36 cellular contexts compared by ENCODE assay signal in genomic region chr2:38381381-38382143, GRCh38.
"Had no signal": no experiment of that assay in that cellular context is flagged by ENCODE, and none has a peak within 500 bp of the region (broad histone marks: within the 10 kb centered on the region; RNA-seq: fewer than 3 reads in every experiment).

No MANE protein-coding gene starts in this region.

- H3K36me3 ChIP-seq: breast epithelium, gastrocnemius medialis, pancreas, prostate gland, sigmoid colon, thyroid gland, upper lobe of left lung, vagina had no signal

- H3K4me1 ChIP-seq: breast epithelium, pancreas had no signal

- FAIRE-seq: colon, endometrium, pancreas had no signal

- H3K27me3 ChIP-seq: breast epithelium, gastrocnemius medialis, hepatocyte, pancreas, sigmoid colon, thyroid gland, upper lobe of left lung, vagina had no signal

- H3K4me3 Mint-ChIP-seq: activated CD8-positive, alpha-beta memory T cell treated with anti-CD3 and anti-CD28 coated beads, Interleukin-2, amount 10 ng/mL, durations not matched to agents 7 days and 5 days; activated CD8-positive, alpha-beta T cell treated with anti-CD3 and anti-CD28 coated beads, Interleukin-2, amount 10 ng/mL, durations not matched to agents 7 days and 5 days; stimulated activated memory B cell treated with anti-CD40 and anti-IgM and Interleukin-4, amounts not matched to agents 10 μg/mL and 1 μg/mL and 100 μg/mL, for 72 hours; stimulated activated naive CD8-positive, alpha-beta T cell treated with anti-CD3 and anti-CD28 coated beads, Interleukin-15, amount 100 ng/mL, for 72 hours had no signal

- H3K36me3 Mint-ChIP-seq: activated CD8-positive, alpha-beta memory T cell treated with anti-CD3 and anti-CD28 coated beads, Interleukin-2, amount 10 ng/mL, durations not matched to agents 7 days and 5 days; stimulated activated memory B cell treated with anti-CD40 and anti-IgM and Interleukin-4, amounts not matched to agents 10 μg/mL and 1 μg/mL and 100 μg/mL, for 72 hours had no signal

- H3K27me3 Mint-ChIP-seq: central memory CD8-positive, alpha-beta T cell; stimulated activated memory B cell treated with anti-CD40 and anti-IgM and Interleukin-4, amounts not matched to agents 10 μg/mL and 1 μg/mL and 100 μg/mL, for 72 hours; stimulated activated naive CD8-positive, alpha-beta T cell treated with anti-CD3 and anti-CD28 coated beads, Interleukin-15, amount 100 ng/mL, for 72 hours had no signal

- H3K4me2 ChIP-seq: hepatocyte, smooth muscle cell had no signal

- H3K27ac Mint-ChIP-seq: activated CD8-positive, alpha-beta memory T cell treated with anti-CD3 and anti-CD28 coated beads, Interleukin-2, amount 10 ng/mL, durations not matched to agents 7 days and 5 days; activated naive CD4-positive, alpha-beta T cell treated with anti-CD3 and anti-CD28 coated beads, Interleukin-2, amount 50 U/mL, for 72 hours; stimulated activated memory B cell treated with anti-CD40 and anti-IgM and Interleukin-4, amounts not matched to agents 10 μg/mL and 1 μg/mL and 100 μg/mL, for 72 hours; stimulated activated naive CD8-positive, alpha-beta T cell treated with anti-CD3 and anti-CD28 coated beads, Interleukin-15, amount 100 ng/mL, for 72 hours had no signal

- H3K4me3 ChIP-seq: breast epithelium, gastrocnemius medialis, hepatocyte, pancreas, prostate gland, sigmoid colon, smooth muscle cell, thyroid gland, upper lobe of left lung, vagina had no signal

- H3K79me2 ChIP-seq: hepatocyte had no signal

- DNase-seq: activated CD4-positive, alpha-beta T cell treated with anti-CD3 and anti-CD28 coated beads, Interleukin-2, amount 50 U/mL, for 1 hour; activated CD4-positive, CD25-positive, alpha-beta regulatory T cell treated with anti-CD3 and anti-CD28 coated beads, Interleukin-2, amount 50 U/mL, for 72 hours; activated CD8-positive, alpha-beta memory T cell treated with anti-CD3 and anti-CD28 coated beads, Interleukin-2, amount 10 ng/mL, durations not matched to agents 7 days and 5 days; activated CD8-positive, alpha-beta T cell treated with anti-CD3 and anti-CD28 coated beads, Interleukin-2, amount 10 ng/mL, durations not matched to agents 7 days and 5 days; activated T-cell treated with anti-CD3 and anti-CD28 coated beads, Interleukin-2, amount 50 U/mL, for 48 hours; dermis blood vessel endothelial cell; effector CD4-positive, alpha-beta T cell; erythroblast; gastrocnemius medialis; islet precursor cell; left cardiac atrium; midbrain; naive thymus-derived CD4-positive, alpha-beta T cell; nucleus accumbens; pancreas; retina; sigmoid colon; stimulated activated CD4-positive, alpha-beta T cell treated with anti-CD3 and anti-CD28 coated beads, Interleukin-1b, Interleukin-23, amount 100 ng/mL, for 48 hours; stimulated activated CD4-positive, alpha-beta T cell treated with anti-CD3 and anti-CD28 coated beads, Interleukin-4, amount 100 ng/mL, for 4 hours; stimulated activated CD8-positive, alpha-beta memory T cell treated with anti-CD3 and anti-CD28 coated beads, Interleukin-4, amount 100 ng/mL, for 48 hours; stimulated activated naive CD8-positive, alpha-beta T cell treated with anti-CD3 and anti-CD28 coated beads, Interleukin-15, amount 100 ng/mL, for 72 hours; substantia nigra; thyroid gland; upper lobe of left lung had no signal

- H3K27ac ChIP-seq: breast epithelium, gastrocnemius medialis, hepatocyte, pancreas, prostate gland, sigmoid colon, thyroid gland, vagina had no signal

- ATAC-seq: activated CD8-positive, alpha-beta memory T cell treated with anti-CD3 and anti-CD28 coated beads, Interleukin-2, amount 10 ng/mL, durations not matched to agents 7 days and 5 days; activated CD8-positive, alpha-beta T cell treated with anti-CD3 and anti-CD28 coated beads, Interleukin-2, amount 10 ng/mL, durations not matched to agents 7 days and 5 days; activated naive CD4-positive, alpha-beta T cell treated with anti-CD3 and anti-CD28 coated beads, Interleukin-2, amount 50 U/mL, for 72 hours; gastrocnemius medialis; left cardiac atrium; naive thymus-derived CD4-positive, alpha-beta T cell; pancreas; stimulated activated memory B cell treated with anti-CD40 and anti-IgM and Interleukin-4, amounts not matched to agents 10 μg/mL and 1 μg/mL and 100 μg/mL, for 72 hours; stimulated activated naive CD8-positive, alpha-beta T cell treated with anti-CD3 and anti-CD28 coated beads, Interleukin-15, amount 100 ng/mL, for 72 hours had no signal

- H2AFZ ChIP-seq: hepatocyte had no signal

- H3K9me3 Mint-ChIP-seq: activated naive CD4-positive, alpha-beta T cell treated with anti-CD3 and anti-CD28 coated beads, Interleukin-2, amount 50 U/mL, for 72 hours; activated T-helper 2 cell treated with anti-CD3 and anti-CD28 coated beads, Interferon-gamma antibody, Interleukin-2, Interleukin-4, amounts not matched to agents 10 μg/mL and 5 μg/mL and 100 μg/mL, durations not matched to agents 14 hours and 24 hours and 36 hours; central memory CD8-positive, alpha-beta T cell; stimulated activated memory B cell treated with anti-CD40 and anti-IgM and Interleukin-4, amounts not matched to agents 10 μg/mL and 1 μg/mL and 100 μg/mL, for 72 hours; stimulated activated naive CD8-positive, alpha-beta T cell treated with anti-CD3 and anti-CD28 coated beads, Interleukin-15, amount 100 ng/mL, for 72 hours; T-helper 1 cell treated with Interleukin-12 subunit alpha and Interleukin-12 subunit beta and Interleukin-4 antibody, amounts not matched to agents 30 μg/mL and 1 μg/mL, for 36 hours had no signal

- H3K9me3 ChIP-seq: breast epithelium, gastrocnemius medialis, pancreas, prostate gland, sigmoid colon, thyroid gland, upper lobe of left lung, vagina had no signal
